Comparison of ENCODE assay signal across 1 cellular context in genomic region chr1:150560011-150560438, GRCh38.
TF ChIP-seq lines count a peak whose summit lies in the region.

No MANE protein-coding gene starts in this region.

TF ChIP-seq in HepG2, 621 proteins besides CTCF, POLR2A, EP300 and RAD21 (continues in another document):
- TF ChIP-seq DMTF1 (CRISPR knock-in tag; IDR thresholded peaks at IDR 0.05) = no peak
- TF ChIP-seq MAFF (IDR thresholded peaks at IDR 0.05; ENCODE audit: low read depth, low read length) = no peak
- no peak for TF ChIP-seq NR1H2 (CRISPR knock-in tag; IDR thresholded peaks at IDR 0.05; ENCODE audit: borderline replicate concordance, low read depth)
- 0 out of 2 replicates have a peak, but pooled peaks have one; percentile 22 for TF ChIP-seq RXRB (CRISPR knock-in tag; IDR thresholded peaks at IDR 0.05; ENCODE audit: borderline replicate concordance)
- no peak; the same call in 1 of the 2 replicates for TF ChIP-seq ARID4A (CRISPR knock-in tag; IDR thresholded peaks at IDR 0.05; ENCODE audit: borderline replicate concordance)
- no peak for TF ChIP-seq PHB2 (IDR thresholded peaks at IDR 0.05; ENCODE audit: partially characterized antibody)
- TF ChIP-seq ZNF543 (CRISPR knock-in tag; IDR thresholded peaks at IDR 0.05) = no peak
- no peak for TF ChIP-seq ZNF230 (CRISPR knock-in tag; IDR thresholded peaks at IDR 0.05)
- no peak for TF ChIP-seq ZNF484 (CRISPR knock-in tag; IDR thresholded peaks at IDR 0.05; ENCODE audit: borderline replicate concordance, low read depth)
- no peak for TF ChIP-seq CBX5 (CRISPR knock-in tag; IDR thresholded peaks at IDR 0.05; ENCODE audit: borderline replicate concordance)
- TF ChIP-seq HMGXB4 (CRISPR knock-in tag; IDR thresholded peaks at IDR 0.05; ENCODE audit: borderline replicate concordance in 1 of 2, low read depth in 1 of 2) = peak in 1 of 2 experiments; percentile 62; a peak in 1 of 4 replicates
- TF ChIP-seq GABPB1 (CRISPR knock-in tag; IDR thresholded peaks at IDR 0.05) = peak; percentile 28; the same call in 1 of the 2 replicates
- no peak for TF ChIP-seq ZNF180 (CRISPR knock-in tag; IDR thresholded peaks at IDR 0.05; ENCODE audit: borderline replicate concordance, low read depth)
- TF ChIP-seq NCOR1 (IDR thresholded peaks at IDR 0.05; ENCODE audit: borderline replicate concordance, low read length) = no peak
- TF ChIP-seq ZMAT3 (CRISPR knock-in tag; conservative IDR thresholded peaks at IDR 0.05) = no peak
- no peak for TF ChIP-seq RERE (CRISPR knock-in tag; IDR thresholded peaks at IDR 0.05; ENCODE audit: low read depth)
- TF ChIP-seq DMAP1 (CRISPR knock-in tag; IDR thresholded peaks at IDR 0.05) = 0 out of 2 replicates have a peak, but pooled peaks have one; percentile 10
- no peak for TF ChIP-seq ZBTB42 (CRISPR knock-in tag; IDR thresholded peaks at IDR 0.05)
- TF ChIP-seq SNRNP70 (IDR thresholded peaks at IDR 0.05; ENCODE audit: low read depth, low read length) = no peak
- no peak for TF ChIP-seq SP140L (CRISPR knock-in tag; IDR thresholded peaks at IDR 0.05; ENCODE audit: borderline replicate concordance)
- TF ChIP-seq RFXANK (CRISPR knock-in tag; IDR thresholded peaks at IDR 0.05) = no peak
- TF ChIP-seq TRAFD1 (CRISPR knock-in tag; IDR thresholded peaks at IDR 0.05; ENCODE audit: borderline replicate concordance) = no peak
- no peak for TF ChIP-seq ZNF678 (CRISPR knock-in tag; IDR thresholded peaks at IDR 0.05)
- no peak for TF ChIP-seq KDM1A (CRISPR knock-in tag; IDR thresholded peaks at IDR 0.05)
- no peak for TF ChIP-seq THAP9 (CRISPR knock-in tag; IDR thresholded peaks at IDR 0.05; ENCODE audit: borderline replicate concordance)
- no peak for TF ChIP-seq HHEX (CRISPR knock-in tag; IDR thresholded peaks at IDR 0.05)
- TF ChIP-seq POLR2AphosphoS5 (IDR thresholded peaks at IDR 0.05; ENCODE audit: low read depth, low read length) = no peak
- peak; percentile 48; the same call in 1 of the 2 replicates for TF ChIP-seq AHR (CRISPR knock-in tag; IDR thresholded peaks at IDR 0.05)
- TF ChIP-seq GATA4 (IDR thresholded peaks at IDR 0.05; ENCODE audit: borderline replicate concordance, low read depth) = no peak
- no peak for TF ChIP-seq ZNF12 (CRISPR knock-in tag; IDR thresholded peaks at IDR 0.05)
- TF ChIP-seq PBX3 (CRISPR knock-in tag; IDR thresholded peaks at IDR 0.05; ENCODE audit: borderline replicate concordance) = no peak
- no peak for TF ChIP-seq SOX5 (CRISPR knock-in tag; IDR thresholded peaks at IDR 0.05; ENCODE audit: borderline replicate concordance)
- no peak for TF ChIP-seq NAIF1 (CRISPR knock-in tag; IDR thresholded peaks at IDR 0.05; ENCODE audit: borderline replicate concordance)
- no peak for TF ChIP-seq DR1 (CRISPR knock-in tag; IDR thresholded peaks at IDR 0.05)
- TF ChIP-seq TOE1 (CRISPR knock-in tag; IDR thresholded peaks at IDR 0.05) = no peak
- TF ChIP-seq THAP11 (CRISPR knock-in tag; IDR thresholded peaks at IDR 0.05) = no peak
